In genomic region chr16:14400285-14400977, GRCh38 we compare ENCODE assay signal across 18 cellular contexts.
DNase-seq lines count a peak whose midpoint lies in the region; ATAC-seq and TF ChIP-seq lines count a peak whose summit lies in the region.
"Had no signal": no experiment of that assay in that cellular context is flagged by ENCODE, and none has a peak within 500 bp of the region (broad histone marks: within the 10 kb centered on the region; RNA-seq: fewer than 3 reads in every experiment).

No MANE protein-coding gene starts in this region.

- no peaks in the 10 kb centered on the region for H3K36me3 ChIP-seq in WERI-Rb-1
- H3K36me3 ChIP-seq in thoracic aorta: no peaks in the 10 kb centered on the region
- H3K36me3 ChIP-seq: ovary had no signal

- peaks cover 18 to 43% of the 10 kb centered on the region in 2 donors for H3K4me1 ChIP-seq in thoracic aorta (ENCODE audit: control insufficient read depth in 1 of 2, low read depth in 2 of 2)

- no peak overlapping the region for H3K27ac ChIP-seq in WERI-Rb-1
- peak overlapping the region; percentile 18 for H3K27ac ChIP-seq in layer of hippocampus (ENCODE audit: low read depth, low read length)
- peak overlapping the region; percentile 80 to 90 for H3K27ac ChIP-seq in thoracic aorta
- H3K27ac ChIP-seq: ovary had no signal

- TF ChIP-seq CTCF in WERI-Rb-1 (IDR thresholded peaks at IDR 0.05; ENCODE audit: low read depth, low read length) (no peak), thoracic aorta (IDR thresholded peaks at IDR 0.05) (no peak)

- H3K9me3 ChIP-seq in WERI-Rb-1 (ENCODE audit: severe bottlenecking) (no peaks in the 10 kb centered on the region), thoracic aorta (no peaks in the 10 kb centered on the region)
- H3K9me3 ChIP-seq: ovary had no signal

- no peak overlapping the region for H3K4me3 ChIP-seq in WERI-Rb-1 (ENCODE audit: low read depth, low read length)
- H3K4me3 ChIP-seq in thoracic aorta: peak overlapping the region; percentile 53
- H3K4me3 ChIP-seq: ovary had no signal

- ATAC-seq in thoracic aorta (ENCODE audit: insufficient number of reproducible peaks, low FRiP score, low read depth) (no peak), HG03354 (IDR thresholded peaks at IDR 0.05; ENCODE audit: poor library complexity, severe bottlenecking, unreplicated experiment) (no peak)

- H3K27me3 ChIP-seq in WERI-Rb-1 (ENCODE audit: insufficient read depth, low read depth, severe bottlenecking): no peaks in the 10 kb centered on the region
- H3K27me3 ChIP-seq in layer of hippocampus (ENCODE audit: control insufficient read depth, insufficient read depth, low read length): no peaks in the 10 kb centered on the region
- no peaks in the 10 kb centered on the region for H3K27me3 ChIP-seq in thoracic aorta (replicated peaks; ENCODE audit: insufficient read depth)
- H3K27me3 ChIP-seq: ovary had no signal

- DNase-seq in NCI-H446 treated with DMSO at 0.1 percent for 48 hours (lab: John Stamatoyannopoulos, UW): peak; percentile 2
- DNase-seq in NCI-H446 (lab: John Stamatoyannopoulos, UW): no peak
- DNase-seq in WERI-Rb-1: peak; percentile 36
- no peak for DNase-seq in thoracic aorta (ENCODE audit: low spot score)
- no peak for DNase-seq in UCSD-AML1 (lab: John Stamatoyannopoulos, UW; ENCODE audit: unreplicated experiment)
- DNase-seq in NK-92 (lab: John Stamatoyannopoulos, UW; ENCODE audit: unreplicated experiment): no peak
- DNase-seq: activated naive CD8-positive, alpha-beta T cell treated with anti-CD3 and anti-CD28 coated beads, Interleukin-2, amount 10 ng/mL, durations not matched to agents 7 days and 5 days; activated T-cell treated with anti-CD3 and anti-CD28 coated beads, Interleukin-2, amount 50 U/mL, for 24 hours; CD8-positive, alpha-beta memory T cell; GF-D8; glutamatergic neuron; kidney; NK-92 treated with Interleukin-12 subunit alpha and Interleukin-12 subunit beta, amount 100 ng/mL, for 24 hours; SHP77 treated with DMSO at 0.1 percent for 48 hours; stimulated activated CD4-positive, alpha-beta T cell treated with anti-CD3 and anti-CD28 coated beads, Interleukin-12 subunit alpha, Interleukin-12 subunit beta, amount 100 ng/mL, for 4 hours had no signal

Comparison
In these comparisons a context has a peak if more than half of its experiments do, and no peak if none do; other contexts are left out.
1. DNase-seq: peak in NCI-H446 treated with DMSO at 0.1 percent for 48 hours (single experiment) and WERI-Rb-1 (single experiment); none in NCI-H446 (0 of 2), thoracic aorta (single experiment), UCSD-AML1 (single experiment) and NK-92 (single experiment).